Comparison of ENCODE assay signal across 8 cellular contexts in genomic region chr12:15788266-15789214, GRCh38. TPM values are rescaled to one million over a fixed set of nuclear protein-coding genes. Genes with fewer than 3 reads are reported as not detected.
DNase-seq lines count a peak whose midpoint lies in the region; ATAC-seq and TF ChIP-seq lines count a peak whose summit lies in the region.

No MANE protein-coding gene starts in this region.

- no peak overlapping the region for H3K27ac Mint-ChIP-seq in activated naive CD8-positive, alpha-beta T cell

- no peaks in the 10 kb centered on the region for H3K9me3 ChIP-seq in osteoblast (ENCODE audit: low read depth, low read length)

- intact Hi-C loops in cardiac septum (cut with DNase I), result loop anchor here (2.0 to 10.0 kb wide), 3 partner anchors 91 to 190 kb away; no protein-coding TSS in a partner anchor

- H3K4me1 Mint-ChIP-seq in activated naive CD8-positive, alpha-beta T cell (ENCODE audit: low read depth), result peaks cover 13% of the 10 kb centered on the region

- TF ChIP-seq CTCF in osteoblast (IDR thresholded peaks at IDR 0.05; ENCODE audit: extremely low read depth, low read depth, low read length), result no peak

- peaks cover 20% of the 10 kb centered on the region for H4K20me1 ChIP-seq in osteoblast (ENCODE audit: insufficient read depth, low read length)

- no peaks in the 10 kb centered on the region for H3K27me3 ChIP-seq in osteoblast (ENCODE audit: insufficient read depth, low read length)

- peaks cover 39% of the 10 kb centered on the region for H3K27me3 Mint-ChIP-seq in activated naive CD8-positive, alpha-beta T cell

- H3K4me1 ChIP-seq in osteoblast (ENCODE audit: insufficient read depth, low read length), result peaks cover 33% of the 10 kb centered on the region

- peak overlapping the region; percentile 85 for H3K4me3 Mint-ChIP-seq in activated naive CD8-positive, alpha-beta T cell

- peak overlapping the region; percentile 84 for H3K4me3 ChIP-seq in osteoblast (ENCODE audit: insufficient read depth, low read length)

- peak; percentile 35 for ATAC-seq in GM18873 (IDR thresholded peaks at IDR 0.05; ENCODE audit: low FRiP score, unreplicated experiment)
- peak; percentile 41 for ATAC-seq in HG03095 (IDR thresholded peaks at IDR 0.05; ENCODE audit: unreplicated experiment)

- peak overlapping the region; percentile 77 for H3K4me2 ChIP-seq in osteoblast (ENCODE audit: insufficient read depth, low read length)

- peak; percentile 37 for DNase-seq in Ammon's horn (ENCODE audit: low spot score)
- peak; percentile 7 for DNase-seq in NCI-H460 (ENCODE audit: extremely low read depth, low read depth)
- DNase-seq in cardiac septum (ENCODE audit: low spot score), result peak; percentile 78
- peak; percentile 77 for DNase-seq in osteoblast (ENCODE audit: insufficient read length, low spot score, missing footprints)
- DNase-seq in NAMALWA (ENCODE audit: low spot score), result no peak

- H3K36me3 ChIP-seq in osteoblast (ENCODE audit: insufficient read depth, low read length), result peaks cover 7% of the 10 kb centered on the region

- no peaks in the 10 kb centered on the region for H3K9me3 Mint-ChIP-seq in activated naive CD8-positive, alpha-beta T cell (ENCODE audit: low read depth)

- H3K36me3 Mint-ChIP-seq in activated naive CD8-positive, alpha-beta T cell, result no peaks in the 10 kb centered on the region

- peak overlapping the region; percentile 40 for H2AFZ ChIP-seq in osteoblast (ENCODE audit: low read length)

- peak overlapping the region; percentile 92 for H3K27ac ChIP-seq in osteoblast (ENCODE audit: low read depth, low read length)

- peaks cover 65% of the 10 kb centered on the region for H3K79me2 ChIP-seq in osteoblast (ENCODE audit: insufficient read depth, low read length)

RNA-seq across cellular contexts. Expression of gene EPS8, which starts 0.6 kb away (rescaled TPM):
- 13.8 and 14.3 TPM in 2 replicates for total RNA-seq in NCI-H460 (2014; rRNA removed; shearing (Covaris generic))
- polyA plus RNA-seq in NCI-H460 (2014; cell fraction: nucleus; rRNA removed), result 6.8 and 9.4 TPM in 2 replicates
- 21.2 TPM for total RNA-seq in cardiac septum
- 139 and 160 TPM in 2 replicates for total RNA-seq in osteoblast
